Comparison of ENCODE assay signal across 15 cellular contexts in the genomic region with DNA sequence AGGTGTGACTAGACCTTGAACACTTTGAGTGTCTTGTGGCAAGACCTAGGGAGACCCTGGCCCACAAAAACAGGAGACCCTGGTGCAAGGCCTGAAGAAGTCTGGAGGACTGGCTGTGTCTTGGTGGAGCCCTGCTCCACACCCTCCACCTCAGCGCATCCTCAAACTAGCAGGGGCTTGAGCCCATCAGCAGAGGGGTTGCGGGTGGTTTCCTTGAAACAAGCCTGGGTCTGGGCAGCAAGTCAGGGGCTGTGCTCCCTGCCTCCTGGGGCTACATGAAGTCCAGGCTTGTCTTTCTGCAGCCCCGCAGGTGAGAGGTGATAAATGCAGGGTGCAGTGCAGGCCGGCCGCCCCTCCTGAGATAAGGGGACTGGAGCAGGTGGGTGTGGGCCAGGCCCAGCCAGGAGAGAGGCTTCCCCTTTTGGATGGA. TPM values are rescaled to one million over a fixed set of nuclear protein-coding genes. Genes with fewer than 3 reads are reported as not detected.
A peak's percentile ranks its signal among the peaks of the same experiment; 100 is the strongest.
DNase-seq lines count a peak whose midpoint lies in the region; ATAC-seq and TF ChIP-seq lines count a peak whose summit lies in the region.
"Had no signal": no experiment of that assay in that cellular context is flagged by ENCODE, and none has a peak within 500 bp of the region (broad histone marks: within the 10 kb centered on the region; RNA-seq: fewer than 3 reads in every experiment).

No MANE protein-coding gene starts in this region.

- no peak overlapping the region for H3K9ac ChIP-seq in iPS-18a (ENCODE audit: low read length)
- H3K9ac ChIP-seq in PC-3 (ENCODE audit: low read length), result no peak overlapping the region

- no peak for TF ChIP-seq CTCF in WTC11 (IDR thresholded peaks at IDR 0.05)
- no peak for TF ChIP-seq CTCF in retinal pigment epithelial cell (conservative IDR thresholded peaks at IDR 0.05; ENCODE audit: low read depth, low read length)
- TF ChIP-seq CTCF in PC-3 (conservative IDR thresholded peaks at IDR 0.05; ENCODE audit: low read depth, low read length), result no peak

- no peak overlapping the region for H3K27ac ChIP-seq in CD4-positive, alpha-beta memory T cell (ENCODE audit: low read depth, low read length)
- H3K27ac ChIP-seq in iPS-18a (ENCODE audit: low read length) (no peak overlapping the region), PC-3 (ENCODE audit: low read length) (no peak overlapping the region)

- H3K36me3 Mint-ChIP-seq in CD4-positive, alpha-beta memory T cell, result peaks cover 0 to 1% of the 10 kb centered on the region in 2 donors
- H3K36me3 Mint-ChIP-seq in WTC11, result 0 out of 2 replicates have a peak, but pooled peaks cover 7% of the 10 kb centered on the region

- no peaks in the 10 kb centered on the region for H3K27me3 Mint-ChIP-seq in CD4-positive, alpha-beta memory T cell
- peaks cover 83% of the 10 kb centered on the region for H3K27me3 Mint-ChIP-seq in WTC11 (ENCODE audit: low read depth)

- peaks cover 7% of the 10 kb centered on the region for H3K4me1 ChIP-seq in CD4-positive, alpha-beta memory T cell (ENCODE audit: insufficient read depth, low read length)
- H3K4me1 ChIP-seq in iPS-18a (ENCODE audit: control insufficient read depth, low read depth, low read length) (peaks cover 18% of the 10 kb centered on the region), PC-3 (ENCODE audit: insufficient read depth, low read length) (peaks cover 5% of the 10 kb centered on the region; the same call in 1 of the 2 replicates)

- H3K4me2 ChIP-seq in PC-3 (ENCODE audit: low read length), result no peak overlapping the region

- CTCF ChIA-PET in CD4-positive, alpha-beta memory T cell (lab: Charles Lee; ENCODE audit: partially characterized antibody), result interaction anchor here (1.4 to 12.7 kb wide), 2 partner anchors 10 to 349 kb away, joined by 5 to 303 read pairs; no protein-coding TSS in a partner anchor
- CTCF ChIA-PET in WTC11 (lab: Charles Lee) (interaction anchor here (2.6 to 4.4 kb wide), 2 partner anchors 9 to 189 kb away, joined by 10 to 34 read pairs; no protein-coding TSS in a partner anchor), PC-3 (lab: Charles Lee) (no interaction called here)

- POLR2A ChIA-PET in CD4-positive, alpha-beta memory T cell (lab: Charles Lee; ENCODE audit: partially characterized antibody), result no interaction called here
- POLR2A ChIA-PET in WTC11 (lab: Charles Lee) (no interaction called here), PC-3 (lab: Charles Lee; ENCODE audit: unreplicated experiment) (no interaction called here)

- H3K9me2 ChIP-seq in PC-3 (replicated peaks; ENCODE audit: low read length), result no peaks in the 10 kb centered on the region

- no peaks in the 10 kb centered on the region for H3K27me3 ChIP-seq in CD4-positive, alpha-beta memory T cell (ENCODE audit: insufficient read depth, low read length)
- H3K27me3 ChIP-seq in iPS-18a (ENCODE audit: control insufficient read depth, insufficient read depth, low read length) (peaks cover 77% of the 10 kb centered on the region), PC-3 (ENCODE audit: low read length) (no peaks in the 10 kb centered on the region)

- no TSS peak for BruUV-seq in PC-3 (replicated peaks; lab: Mats Ljungman, UMichigan)

- H4K20me1 ChIP-seq in PC-3 (ENCODE audit: low read length), result no peaks in the 10 kb centered on the region

- peaks cover 0 to 1% (median 0%) of the 10 kb centered on the region in 8 donors for H3K9me3 Mint-ChIP-seq in CD4-positive, alpha-beta memory T cell
- H3K9me3 Mint-ChIP-seq in WTC11, result peaks cover 8% of the 10 kb centered on the region

- no peak overlapping the region for H2AFZ ChIP-seq in PC-3 (ENCODE audit: low read length)

- no peaks in the 10 kb centered on the region for H3K36me3 ChIP-seq in CD4-positive, alpha-beta memory T cell (ENCODE audit: insufficient read depth, low read length)
- H3K36me3 ChIP-seq in iPS-18a (ENCODE audit: control insufficient read depth, low read depth, low read length) (no peaks in the 10 kb centered on the region), PC-3 (ENCODE audit: low read depth, low read length) (no peaks in the 10 kb centered on the region)

- intact Hi-C loops in CD4-positive, alpha-beta memory T cell (cut with micrococcal nuclease), result no loop called here
- intact Hi-C loops in PC-3 (cut with micrococcal nuclease), result loop anchor here (10.0 kb wide), 1 partner anchor 458 kb away; no protein-coding TSS in a partner anchor

- ATAC-seq in WTC11 (peak; percentile 5), PC-3 (no peak), HG03457 (IDR thresholded peaks at IDR 0.05; ENCODE audit: unreplicated experiment) (no peak)

- H3K79me2 ChIP-seq in PC-3 (ENCODE audit: low read length), result no peaks in the 10 kb centered on the region

- no peak for DNase-seq in CD4-positive, alpha-beta memory T cell
- DNase-seq in WTC11 (ENCODE audit: low spot score) (no peak), retinal pigment epithelial cell (ENCODE audit: low read depth) (no peak), PC-3 (no peak), HuH-7.5 (ENCODE audit: low spot score) (no peak), amniotic stem cell (lab: John Stamatoyannopoulos, UW) (no peak)
- DNase-seq: activated CD4-positive, alpha-beta T cell treated with anti-CD3 and anti-CD28 coated beads for 1 hour; activated naive CD4-positive, alpha-beta T cell; HFFc6; hippocampal formation; NCI-H345; SIG-M5 had no signal

- peak overlapping the region in 7 of 8 donors; percentile 41 to 76 (median 72) for H3K4me3 Mint-ChIP-seq in CD4-positive, alpha-beta memory T cell
- peak overlapping the region; percentile 58 for H3K4me3 Mint-ChIP-seq in WTC11
- H3K4me3 Mint-ChIP-seq: HFFc6 had no signal

- no peaks in the 10 kb centered on the region for H3F3A ChIP-seq in PC-3 (ENCODE audit: low read length, unreplicated experiment)

- H3K4me3 ChIP-seq in CD4-positive, alpha-beta memory T cell (ENCODE audit: low read length in 2 of 2), result no peak overlapping the region
- peak overlapping the region; percentile 30 for H3K4me3 ChIP-seq in iPS-18a (ENCODE audit: low read length)
- peak overlapping the region; percentile 56 for H3K4me3 ChIP-seq in retinal pigment epithelial cell (ENCODE audit: low read length)
- no peak overlapping the region for H3K4me3 ChIP-seq in PC-3 (ENCODE audit: low read length)

- H3K27ac Mint-ChIP-seq in CD4-positive, alpha-beta memory T cell, result peak overlapping the region in 2 of 7 donors; percentile 61 to 75
- H3K27ac Mint-ChIP-seq in WTC11, result no peak overlapping the region
- H3K27ac Mint-ChIP-seq: HFFc6 had no signal

- peaks cover 2 to 17% (median 11%) of the 10 kb centered on the region in 4 donors for H3K4me1 Mint-ChIP-seq in CD4-positive, alpha-beta memory T cell
- peaks cover 26% of the 10 kb centered on the region for H3K4me1 Mint-ChIP-seq in WTC11

- H3K9me3 ChIP-seq in CD4-positive, alpha-beta memory T cell (ENCODE audit: control insufficient read depth in 1 of 2, low read length in 2 of 2), result no peaks in the 10 kb centered on the region
- no peaks in the 10 kb centered on the region for H3K9me3 ChIP-seq in iPS-18a (ENCODE audit: control insufficient read depth, low read depth, low read length)
- no peaks in the 10 kb centered on the region for H3K9me3 ChIP-seq in PC-3 (ENCODE audit: low read length)

TF ChIP-seq in WTC11, 78 proteins besides CTCF, POLR2A, EP300 and RAD21:
- TF ChIP-seq, protein P1, sequence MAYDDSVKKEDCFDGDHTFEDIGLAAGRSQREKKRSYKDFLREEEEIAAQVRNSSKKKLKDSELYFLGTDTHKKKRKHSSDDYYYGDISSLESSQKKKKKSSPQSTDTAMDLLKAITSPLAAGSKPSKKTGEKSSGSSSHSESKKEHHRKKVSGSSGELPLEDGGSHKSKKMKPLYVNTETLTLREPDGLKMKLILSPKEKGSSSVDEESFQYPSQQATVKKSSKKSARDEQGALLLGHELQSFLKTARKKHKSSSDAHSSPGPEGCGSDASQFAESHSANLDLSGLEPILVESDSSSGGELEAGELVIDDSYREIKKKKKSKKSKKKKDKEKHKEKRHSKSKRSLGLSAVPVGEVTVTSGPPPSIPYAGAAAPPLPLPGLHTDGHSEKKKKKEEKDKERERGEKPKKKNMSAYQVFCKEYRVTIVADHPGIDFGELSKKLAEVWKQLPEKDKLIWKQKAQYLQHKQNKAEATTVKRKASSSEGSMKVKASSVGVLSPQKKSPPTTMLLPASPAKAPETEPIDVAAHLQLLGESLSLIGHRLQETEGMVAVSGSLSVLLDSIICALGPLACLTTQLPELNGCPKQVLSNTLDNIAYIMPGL (CRISPR knock-in tag; IDR thresholded peaks at IDR 0.05), result no peak

RNA-seq across cellular contexts. Expression of a gene that starts 2.9 kb away (rescaled TPM):
- 1 to 10 TPM; 4.9 to 6.1 TPM for total RNA-seq in CD4-positive, alpha-beta memory T cell
- polyA plus RNA-seq in CD4-positive, alpha-beta memory T cell, result under 1 TPM; 0.10 to 0.73 TPM
- total RNA-seq in WTC11 (2021) (25.0 to 35.0 TPM (median 32.4 TPM) in 3 replicates), PC-3 (2014; rRNA removed) (12.0 and 12.9 TPM in 2 replicates)

RNA-seq across cellular contexts. Expression of a gene that starts 46.5 kb away (rescaled TPM):
- total RNA-seq in CD4-positive, alpha-beta memory T cell, result 1 to 10 TPM; 1.1 TPM
- polyA plus RNA-seq in CD4-positive, alpha-beta memory T cell, result 1 to 10 TPM in 1 of 2 donors, under 1 TPM in 1; 0.58 to 1.9 TPM
- total RNA-seq in WTC11 (2021) (9.4 to 11.0 TPM (median 9.6 TPM) in 3 replicates), PC-3 (2014; rRNA removed) (101 and 110 TPM in 2 replicates)
- total RNA-seq: temporal lobe had no signal

Comparison
In these comparisons a context has a peak if more than half of its experiments do, and no peak if none do; other contexts are left out.
1. H3K4me3 ChIP-seq: peak in iPS-18a (single experiment) and retinal pigment epithelial cell (single experiment); none in CD4-positive, alpha-beta memory T cell (0 of 2) and PC-3 (single experiment).